Comparison of ENCODE assay signal across 11 cellular contexts in the genomic region with DNA sequence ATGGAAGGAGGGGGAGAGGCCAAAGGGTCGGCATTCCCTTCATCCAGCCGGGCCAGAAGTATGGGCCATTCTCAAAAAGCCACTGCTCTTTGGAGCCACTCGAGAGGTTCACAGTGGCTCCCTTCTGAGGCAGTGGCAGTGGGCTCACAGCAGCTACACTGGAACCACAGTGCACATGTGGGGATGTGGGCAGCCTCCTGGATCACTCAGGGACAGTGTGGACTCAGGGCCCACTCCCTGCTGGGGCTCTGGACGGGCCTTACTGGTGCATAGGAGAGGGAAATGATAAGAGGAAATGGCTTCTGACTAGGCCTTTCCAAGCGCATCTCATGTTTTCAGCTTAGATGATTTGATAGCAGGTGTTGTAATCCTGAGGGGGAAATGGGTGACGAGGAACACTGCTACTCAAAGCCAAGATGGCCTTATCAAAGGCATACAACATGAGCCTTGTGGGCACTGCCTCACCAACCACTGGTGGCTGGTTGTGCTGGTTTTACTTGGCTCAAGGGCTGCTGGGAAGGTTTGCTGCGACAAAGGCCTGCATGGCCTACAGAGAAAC.
DNase-seq lines count a peak whose midpoint lies in the region; ATAC-seq and TF ChIP-seq lines count a peak whose summit lies in the region.
"Had no signal": no experiment of that assay in that cellular context is flagged by ENCODE, and none has a peak within 500 bp of the region (broad histone marks: within the 10 kb centered on the region; RNA-seq: fewer than 3 reads in every experiment).

No MANE protein-coding gene starts in this region.

- intact Hi-C loops in dendritic cell treated with granulocyte-macrophage colony-stimulating factor and Interleukin-4, amounts not matched to agents 40 ng/mL and 50 ng/mL, for 4 days (cut with micrococcal nuclease): no loop called here

- peaks cover 63% of the 10 kb centered on the region for H3K4me1 Mint-ChIP-seq in dendritic cell treated with granulocyte-macrophage colony-stimulating factor and Interleukin-4, amounts not matched to agents 40 ng/mL and 50 ng/mL, for 4 days (ENCODE audit: low read depth)

- H3K9me3 ChIP-seq in KOPT-K1 (ENCODE audit: insufficient read depth, low read length, poor library complexity, severe bottlenecking): no peaks in the 10 kb centered on the region
- no peaks in the 10 kb centered on the region for H3K9me3 ChIP-seq in parathyroid adenoma (ENCODE audit: control insufficient read depth, low read length)

- peaks cover 25% of the 10 kb centered on the region for H3K4me1 ChIP-seq in parathyroid adenoma

- peaks cover 81% of the 10 kb centered on the region for H3K36me3 Mint-ChIP-seq in dendritic cell treated with granulocyte-macrophage colony-stimulating factor and Interleukin-4, amounts not matched to agents 40 ng/mL and 50 ng/mL, for 4 days (ENCODE audit: low read depth)

- H3K4me3 ChIP-seq in parathyroid adenoma (ENCODE audit: low read depth, low read length): no peak overlapping the region

- no peaks in the 10 kb centered on the region for H3K27me3 ChIP-seq in parathyroid adenoma (ENCODE audit: control insufficient read depth, insufficient read depth, low read length)

- H3K27ac ChIP-seq in KOPT-K1 (ENCODE audit: low read depth, low read length, poor library complexity, severe bottlenecking) (peak overlapping the region; percentile 87), parathyroid adenoma (peak overlapping the region; percentile 9)

- no peak overlapping the region for H3K9ac ChIP-seq in parathyroid adenoma

- no peaks in the 10 kb centered on the region for H3K9me3 Mint-ChIP-seq in dendritic cell treated with granulocyte-macrophage colony-stimulating factor and Interleukin-4, amounts not matched to agents 40 ng/mL and 50 ng/mL, for 4 days

- TF ChIP-seq CTCF in parathyroid adenoma (IDR thresholded peaks at IDR 0.05): no peak

- H3K79me2 ChIP-seq in parathyroid adenoma: no peaks in the 10 kb centered on the region

- ATAC-seq in GM21619 (IDR thresholded peaks at IDR 0.05; ENCODE audit: unreplicated experiment): no peak
- no peak for ATAC-seq in GM21360 (IDR thresholded peaks at IDR 0.05; ENCODE audit: unreplicated experiment)

- no peak overlapping the region for H3K4me2 ChIP-seq in parathyroid adenoma (ENCODE audit: low read length)

- peaks cover 61% of the 10 kb centered on the region for H3K36me3 ChIP-seq in KOPT-K1 (ENCODE audit: insufficient read depth, low read length)
- no peaks in the 10 kb centered on the region for H3K36me3 ChIP-seq in parathyroid adenoma (ENCODE audit: control insufficient read depth, insufficient read depth, low read length)

- H3K4me3 Mint-ChIP-seq in dendritic cell treated with granulocyte-macrophage colony-stimulating factor and Interleukin-4, amounts not matched to agents 40 ng/mL and 50 ng/mL, for 4 days: no peak overlapping the region

- peak overlapping the region; percentile 72 for H2AFZ ChIP-seq in parathyroid adenoma

- H3K27ac Mint-ChIP-seq in dendritic cell treated with granulocyte-macrophage colony-stimulating factor and Interleukin-4, amounts not matched to agents 40 ng/mL and 50 ng/mL, for 4 days: peak overlapping the region; percentile 76

- DNase-seq in CD1c-positive myeloid dendritic cell (ENCODE audit: extremely low spot score) (peak; percentile 63), nucleus accumbens (lab: John Stamatoyannopoulos, UW) (no peak), SHP77 treated with DMSO at 0.1 percent for 48 hours (lab: John Stamatoyannopoulos, UW) (no peak)
- DNase-seq: effector CD4-positive, alpha-beta T cell; NCI-H510A treated with DMSO at 0.1 percent for 48 hours; stimulated activated CD4-positive, alpha-beta T cell treated with anti-CD3 and anti-CD28 coated beads, Interleukin-2, amount 100 ng/mL, for 48 hours had no signal

- H3K27me3 Mint-ChIP-seq in dendritic cell treated with granulocyte-macrophage colony-stimulating factor and Interleukin-4, amounts not matched to agents 40 ng/mL and 50 ng/mL, for 4 days: no peaks in the 10 kb centered on the region
